In the genomic region with DNA sequence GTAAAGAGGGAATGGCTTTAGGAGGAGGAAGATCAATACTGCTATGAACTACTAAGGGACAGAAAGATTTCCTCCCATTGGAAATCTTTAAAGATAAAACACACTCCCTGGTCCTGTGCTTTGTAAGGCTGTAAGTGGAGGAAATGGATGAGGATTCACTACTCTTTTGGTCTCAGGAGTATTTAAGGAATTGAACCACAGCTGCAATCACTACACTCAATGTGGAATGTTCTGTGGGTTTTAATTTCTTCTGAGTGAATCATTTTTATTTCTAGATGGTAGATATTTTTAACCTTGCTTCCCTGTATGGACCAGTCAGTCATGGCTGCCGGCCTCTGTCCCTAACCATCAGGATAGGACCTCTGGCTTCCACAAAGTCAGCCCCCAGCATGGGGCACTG, we compare ENCODE assay signal across 27 cellular contexts.
DNase-seq lines count a peak whose midpoint lies in the region; TF ChIP-seq lines count a peak whose summit lies in the region.
"Had no signal": no experiment of that assay in that cellular context is flagged by ENCODE, and none has a peak within 500 bp of the region (broad histone marks: within the 10 kb centered on the region; RNA-seq: fewer than 3 reads in every experiment).

No MANE protein-coding gene starts in this region.

- H3K4me1 Mint-ChIP-seq in HFFc6 (ENCODE audit: low read depth) (peaks cover 25% of the 10 kb centered on the region), neural progenitor cell (peaks cover 38% of the 10 kb centered on the region), endothelial cell (ENCODE audit: unreplicated experiment) (no peaks in the 10 kb centered on the region)
- H3K4me1 Mint-ChIP-seq in activated naive CD4-positive, alpha-beta T cell treated with anti-CD3 and anti-CD28 coated beads for 36 hours (ENCODE audit: low read depth), result no peaks in the 10 kb centered on the region

- peaks cover 10% of the 10 kb centered on the region for H3F3A ChIP-seq in neural progenitor cell (ENCODE audit: low read depth)

- H3K36me3 ChIP-seq in neural progenitor cell, result no peaks in the 10 kb centered on the region
- H3K36me3 ChIP-seq in colonic mucosa, result no peaks in the 10 kb centered on the region

- H3K4me3 ChIP-seq in choroid plexus epithelial cell (ENCODE audit: low read depth, low read length) (no peak overlapping the region), neural progenitor cell (no peak overlapping the region), colonic mucosa (no peak overlapping the region)
- H3K4me3 ChIP-seq: coronary artery, GM23338 had no signal

- TF ChIP-seq CTCF in HFFc6 (IDR thresholded peaks at IDR 0.05) (no peak), choroid plexus epithelial cell (conservative IDR thresholded peaks at IDR 0.05; ENCODE audit: low read depth, low read length) (no peak), neural progenitor cell (IDR thresholded peaks at IDR 0.05) (no peak), endothelial cell (IDR thresholded peaks at IDR 0.05; ENCODE audit: unreplicated experiment) (no peak), colonic mucosa (IDR thresholded peaks at IDR 0.05) (no peak)

- DNase-seq in AG08396 (ENCODE audit: low spot score), result peak; percentile 24
- peak; percentile 45 for DNase-seq in HFFc6
- DNase-seq in choroid plexus epithelial cell (ENCODE audit: low read depth), result peak; percentile 27
- DNase-seq in neural progenitor cell (ENCODE audit: low spot score), result no peak
- no peak for DNase-seq in SKM-1 treated with dmso at 0.1 percent for 144 hours (lab: John Stamatoyannopoulos, UW; ENCODE audit: unreplicated experiment)
- DNase-seq in activated naive CD4-positive, alpha-beta T cell treated with anti-CD3 and anti-CD28 coated beads for 36 hours, result no peak
- DNase-seq in endothelial cell (ENCODE audit: low spot score), result no peak
- no peak for DNase-seq in colonic mucosa
- DNase-seq: activated CD4-positive, alpha-beta T cell treated with anti-CD3 and anti-CD28 coated beads, Interleukin-2, amount 50 U/mL, for 48 hours; activated naive CD4-positive, alpha-beta T cell; activated T-cell treated with anti-CD3 and anti-CD28 coated beads for 4 hours; AML-193; aorta; Caco-2; foreskin keratinocyte; hypothalamus; NCI-H1417; NCI-H2171; NCI-H69; small intestine; stimulated activated CD4-positive, alpha-beta T cell treated with anti-CD3 and anti-CD28 coated beads, Interleukin-4, amount 100 ng/mL, for 4 hours had no signal

- peak overlapping the region; percentile 50; the same call in 1 of the 2 replicates for H3K27ac Mint-ChIP-seq in HFFc6
- H3K27ac Mint-ChIP-seq in neural progenitor cell, result no peak overlapping the region
- no peak overlapping the region for H3K27ac Mint-ChIP-seq in activated naive CD4-positive, alpha-beta T cell treated with anti-CD3 and anti-CD28 coated beads for 36 hours
- no peak overlapping the region for H3K27ac Mint-ChIP-seq in endothelial cell (ENCODE audit: unreplicated experiment)
- H3K27ac Mint-ChIP-seq: GM23338; progenitor cell of endocrine pancreas; T-helper 1 cell treated with Interleukin-12 subunit alpha and Interleukin-12 subunit beta and Interleukin-4 antibody, amounts not matched to agents 30 μg/mL and 1 μg/mL, for 36 hours had no signal

- intact Hi-C loops in activated naive CD4-positive, alpha-beta T cell treated with anti-CD3 and anti-CD28 coated beads for 36 hours (cut with micrococcal nuclease), result no loop called here
- intact Hi-C loops in colonic mucosa (cut with DNase I), result loop anchor here (10.0 kb wide), 1 partner anchor 519 kb away; no protein-coding TSS in a partner anchor

- H4K20me1 ChIP-seq in neural progenitor cell (ENCODE audit: low read depth), result no peaks in the 10 kb centered on the region

- H3K36me3 Mint-ChIP-seq in HFFc6 (ENCODE audit: low read depth) (no peaks in the 10 kb centered on the region), neural progenitor cell (peaks cover 4% of the 10 kb centered on the region), endothelial cell (ENCODE audit: low read depth, unreplicated experiment) (peaks cover 13% of the 10 kb centered on the region)
- no peaks in the 10 kb centered on the region for H3K36me3 Mint-ChIP-seq in activated naive CD4-positive, alpha-beta T cell treated with anti-CD3 and anti-CD28 coated beads for 36 hours (ENCODE audit: low read depth)

- CTCF ChIA-PET in activated naive CD4-positive, alpha-beta T cell treated with anti-CD3 and anti-CD28 coated beads for 36 hours (lab: Charles Lee), result interaction anchor here (0.7 kb wide), 1 partner anchor 241 kb away, joined by 3 read pairs; no protein-coding TSS in a partner anchor

- H3K9ac ChIP-seq in neural progenitor cell, result no peak overlapping the region
- H3K9ac ChIP-seq in colonic mucosa (ENCODE audit: low read depth in 2 of 2, low read length in 2 of 2), result no peak overlapping the region

- H3K9me3 Mint-ChIP-seq in HFFc6 (no peaks in the 10 kb centered on the region), neural progenitor cell (peaks cover 7% of the 10 kb centered on the region), endothelial cell (ENCODE audit: unreplicated experiment) (no peaks in the 10 kb centered on the region)
- peaks cover 2% of the 10 kb centered on the region for H3K9me3 Mint-ChIP-seq in activated naive CD4-positive, alpha-beta T cell treated with anti-CD3 and anti-CD28 coated beads for 36 hours
- H3K9me3 Mint-ChIP-seq: GM23338; T-helper 1 cell treated with Interleukin-12 subunit alpha and Interleukin-12 subunit beta and Interleukin-4 antibody, amounts not matched to agents 30 μg/mL and 1 μg/mL, for 36 hours had no signal

- H3K4me2 ChIP-seq in neural progenitor cell, result no peak overlapping the region
- H3K4me2 ChIP-seq: GM23338 had no signal

- peaks cover 8% of the 10 kb centered on the region for H3K27me3 Mint-ChIP-seq in HFFc6 (ENCODE audit: insufficient read depth)
- no peaks in the 10 kb centered on the region for H3K27me3 Mint-ChIP-seq in neural progenitor cell (ENCODE audit: insufficient read depth, low read depth)
- no peaks in the 10 kb centered on the region for H3K27me3 Mint-ChIP-seq in activated naive CD4-positive, alpha-beta T cell treated with anti-CD3 and anti-CD28 coated beads for 36 hours (ENCODE audit: low read depth)
- H3K27me3 Mint-ChIP-seq in endothelial cell (ENCODE audit: unreplicated experiment), result no peaks in the 10 kb centered on the region
- H3K27me3 Mint-ChIP-seq: natural killer cell treated with Interleukin-12 subunit alpha and Interleukin-12 subunit beta and Interleukin-15 and Interleukin-18, amount 100 ng/mL, for 72 hours; progenitor cell of endocrine pancreas had no signal

- H3K4me1 ChIP-seq in neural progenitor cell, result peaks cover 18% of the 10 kb centered on the region
- no peaks in the 10 kb centered on the region for H3K4me1 ChIP-seq in colonic mucosa
- H3K4me1 ChIP-seq: Caco-2, foreskin keratinocyte had no signal

- peak overlapping the region; percentile 1 for H2AFZ ChIP-seq in neural progenitor cell (replicated peaks)
- H2AFZ ChIP-seq: GM23338 had no signal

- H3K27me3 ChIP-seq in neural progenitor cell (no peaks in the 10 kb centered on the region), colonic mucosa (no peaks in the 10 kb centered on the region)
- H3K27me3 ChIP-seq: foreskin keratinocyte had no signal

- no peaks in the 10 kb centered on the region for H3K79me2 ChIP-seq in neural progenitor cell (ENCODE audit: low read depth)

- H3K4me3 Mint-ChIP-seq in HFFc6 (peak overlapping the region; percentile 69; the same call in 1 of the 2 replicates), neural progenitor cell (no peak overlapping the region), endothelial cell (ENCODE audit: unreplicated experiment) (no peak overlapping the region)
- H3K4me3 Mint-ChIP-seq in activated naive CD4-positive, alpha-beta T cell treated with anti-CD3 and anti-CD28 coated beads for 36 hours, result no peak overlapping the region
- H3K4me3 Mint-ChIP-seq: GM23338; natural killer cell treated with Interleukin-12 subunit alpha and Interleukin-12 subunit beta and Interleukin-15 and Interleukin-18, amount 100 ng/mL, for 72 hours; T-helper 1 cell treated with Interleukin-12 subunit alpha and Interleukin-12 subunit beta and Interleukin-4 antibody, amounts not matched to agents 30 μg/mL and 1 μg/mL, for 36 hours had no signal

- H3K9me3 ChIP-seq in neural progenitor cell (ENCODE audit: low read depth) (no peaks in the 10 kb centered on the region), colonic mucosa (no peaks in the 10 kb centered on the region)

- H3K27ac ChIP-seq in neural progenitor cell, result no peak overlapping the region
- H3K27ac ChIP-seq in colonic mucosa, result no peak overlapping the region
- H3K27ac ChIP-seq: coronary artery, foreskin keratinocyte, VCaP had no signal

Comparison
In these comparisons a context has a peak if more than half of its experiments do, and no peak if none do; other contexts are left out.
1. DNase-seq: peak in AG08396 (single experiment), HFFc6 (single experiment) and choroid plexus epithelial cell (single experiment); none in neural progenitor cell (single experiment), SKM-1 treated with dmso at 0.1 percent for 144 hours (single experiment), activated naive CD4-positive, alpha-beta T cell treated with anti-CD3 and anti-CD28 coated beads for 36 hours (single experiment), endothelial cell (single experiment) and colonic mucosa (single experiment).